In the genomic region with DNA sequence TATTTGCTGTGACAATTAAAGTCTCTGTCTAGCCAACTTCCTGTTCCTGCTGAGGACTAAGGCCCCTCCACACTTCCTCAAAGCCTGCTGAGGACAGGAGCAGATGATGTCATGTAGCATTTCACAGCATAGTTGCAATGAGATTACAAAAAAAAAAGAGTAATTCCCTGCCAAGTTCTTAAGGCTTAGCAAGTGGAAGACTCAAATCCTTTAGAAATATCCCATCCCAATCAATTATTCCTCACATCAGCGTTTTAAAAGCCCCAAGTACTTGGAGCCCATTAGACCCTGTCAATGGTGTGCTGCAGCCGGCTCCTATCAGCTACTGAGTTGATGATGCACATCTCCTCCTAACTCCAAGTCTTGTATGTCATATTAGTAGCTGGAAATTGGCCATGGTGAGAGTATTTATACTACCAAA, we compare ENCODE assay signal across 8 cellular contexts. TPM values are rescaled to one million over a fixed set of nuclear protein-coding genes. Genes with fewer than 3 reads are reported as not detected.
A peak's percentile ranks its signal among the peaks of the same experiment; 100 is the strongest.
DNase-seq lines count a peak whose midpoint lies in the region; ATAC-seq and TF ChIP-seq lines count a peak whose summit lies in the region.

No MANE protein-coding gene starts in this region.

- intact Hi-C loops in PC-9 (cut with micrococcal nuclease; ENCODE audit: unreplicated experiment): no loop called here

- no peak overlapping the region for H3K4me3 ChIP-seq in PC-9

- ATAC-seq in GM21526 (IDR thresholded peaks at IDR 0.05; ENCODE audit: low FRiP score, unreplicated experiment) (peak; percentile 58), GM19023 (IDR thresholded peaks at IDR 0.05; ENCODE audit: unreplicated experiment) (no peak)

- no peaks in the 10 kb centered on the region for H3K9me3 ChIP-seq in PC-9 (ENCODE audit: insufficient read depth, low read depth)

- TF ChIP-seq CTCF in PC-9 (conservative IDR thresholded peaks at IDR 0.05): no peak

- CTCF ChIA-PET in PC-9 (lab: Charles Lee): no interaction called here

- no peaks in the 10 kb centered on the region for H3K27me3 ChIP-seq in PC-9 (ENCODE audit: insufficient read depth, low read depth)

- no peak overlapping the region for H2AFZ ChIP-seq in PC-9

- H3F3A ChIP-seq in PC-9 (ENCODE audit: insufficient read depth, low read depth): no peaks in the 10 kb centered on the region

- no TSS peak for BruUV-seq in PC-9 (replicated peaks; lab: Mats Ljungman, UMichigan)

- no peaks in the 10 kb centered on the region for H3K4me1 ChIP-seq in PC-9 (replicated peaks; ENCODE audit: insufficient read depth)

- H3K4me2 ChIP-seq in PC-9: no peak overlapping the region

- H3K36me3 ChIP-seq in PC-9 (ENCODE audit: low read depth): no peaks in the 10 kb centered on the region

- H4K20me1 ChIP-seq in PC-9 (ENCODE audit: insufficient read depth): no peaks in the 10 kb centered on the region

- no peaks in the 10 kb centered on the region for H3K79me2 ChIP-seq in PC-9 (ENCODE audit: low read depth)

- no peak overlapping the region for H3K27ac ChIP-seq in PC-9

- POLR2A ChIA-PET in PC-9 (lab: Charles Lee; ENCODE audit: unreplicated experiment): no interaction called here

- no peaks in the 10 kb centered on the region for H3K9me2 ChIP-seq in PC-9 (ENCODE audit: insufficient read depth)

- DNase-seq in GM03348 (ENCODE audit: low spot score) (peak; percentile 64), NCI-H2029 treated with DMSO at 0.1 percent for 48 hours (lab: John Stamatoyannopoulos, UW) (peak; percentile 24), medulla oblongata (ENCODE audit: extremely low spot score) (peak; percentile 73), T1000 (lab: John Stamatoyannopoulos, UW) (no peak), PC-9 (no peak)
- peak; percentile 75 for DNase-seq in central memory CD4-positive, alpha-beta T cell

RNA-seq across cellular contexts. Expression of gene TRANK1, which starts 51.7 kb away (rescaled TPM):
- total RNA-seq in PC-9 (2021): 8.9 and 12.1 TPM in 2 replicates

Comparison
In these comparisons a context has a peak if more than half of its experiments do, and no peak if none do; other contexts are left out.
1. DNase-seq: peak in GM03348 (single experiment), NCI-H2029 treated with DMSO at 0.1 percent for 48 hours (single experiment), central memory CD4-positive, alpha-beta T cell (single experiment) and medulla oblongata (single experiment); none in T1000 (single experiment) and PC-9 (0 of 2).